Comparison of ENCODE assay signal across 24 cellular contexts in the genomic region with DNA sequence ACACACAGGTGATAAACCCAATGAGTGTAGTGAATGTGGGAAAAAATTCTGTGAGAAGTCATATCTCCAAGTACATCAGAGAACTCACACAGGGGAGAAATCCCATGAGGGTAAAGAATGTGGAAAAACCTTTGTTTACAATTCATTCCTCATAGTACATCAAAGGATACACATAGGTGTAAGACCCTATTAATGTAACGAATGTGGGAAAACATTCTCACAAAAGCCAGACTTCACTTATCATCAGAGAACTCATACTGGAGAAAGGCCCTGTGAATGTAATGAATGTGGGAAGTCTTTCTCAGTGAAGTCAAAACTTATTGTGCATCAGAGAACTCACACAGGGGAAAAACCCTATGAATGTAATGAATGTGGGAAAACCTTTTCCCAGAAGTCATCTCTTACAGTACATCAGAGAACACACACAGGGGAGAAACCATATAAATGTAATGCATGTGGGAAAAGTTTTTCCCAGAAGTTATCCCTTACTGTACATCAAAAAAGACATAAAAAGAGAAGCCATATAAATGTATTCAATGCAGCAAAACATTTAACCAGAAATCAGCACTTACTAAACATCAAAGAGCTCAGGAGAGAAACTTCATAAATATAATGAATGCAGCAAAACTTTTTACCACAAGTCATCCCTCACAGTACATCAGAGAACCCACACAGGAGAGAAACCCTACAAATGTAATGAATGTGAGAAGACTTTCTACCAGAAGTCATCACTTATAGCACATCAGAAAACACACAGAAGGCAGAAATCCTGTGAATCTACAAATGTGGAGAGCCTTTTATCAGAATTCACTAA. TPM values are rescaled to one million over a fixed set of nuclear protein-coding genes. Genes with fewer than 3 reads are reported as not detected.
DNase-seq lines count a peak whose midpoint lies in the region; ATAC-seq, FAIRE-seq and TF ChIP-seq lines count a peak whose summit lies in the region.
"Had no signal": no experiment of that assay in that cellular context is flagged by ENCODE, and none has a peak within 500 bp of the region (broad histone marks: within the 10 kb centered on the region; RNA-seq: fewer than 3 reads in every experiment).

No MANE protein-coding gene starts in this region.

- no peaks in the 10 kb centered on the region for H3K27me3 ChIP-seq in mesenchymal stem cell (ENCODE audit: control insufficient read depth in 1 of 2, insufficient read depth in 1 of 2, low read length in 2 of 2)
- no peaks in the 10 kb centered on the region for H3K27me3 ChIP-seq in GM23338 (ENCODE audit: insufficient read depth)
- H3K27me3 ChIP-seq: BLaER1 had no signal

- 0% methylated on average over 1 of the region's 1 CpG for WGBS in A549 (ENCODE audit: missing lambda C conversion rate)
- WGBS in mesenchymal stem cell = no CpG with 5 or more reads among the region's 1 CpG

- no peak for TF ChIP-seq EP300 in A549 (IDR thresholded peaks at IDR 0.05)

- no peaks in the 10 kb centered on the region for H3K79me2 ChIP-seq in GM23338 (replicated peaks; ENCODE audit: insufficient read depth)

- no peak overlapping the region for H3K4me3 ChIP-seq in A549
- H3K4me3 ChIP-seq in HEK293 (ENCODE audit: low read depth, low read length) = no peak overlapping the region
- H3K4me3 ChIP-seq in astrocyte of the spinal cord (ENCODE audit: low read depth, low read length) = no peak overlapping the region
- peak overlapping the region in 1 of 2 experiments; percentile 31 for H3K4me3 ChIP-seq in mesenchymal stem cell (ENCODE audit: insufficient read depth in 1 of 2, low read depth in 1 of 2, low read length in 2 of 2)
- no peak overlapping the region for H3K4me3 ChIP-seq in GM23338
- H3K4me3 ChIP-seq: BLaER1 had no signal

- no peak overlapping the region for H3K4me3 Mint-ChIP-seq in GM23338
- H3K4me3 Mint-ChIP-seq: CD4-positive, alpha-beta T cell; T-cell had no signal

- H3K9me3 Mint-ChIP-seq in GM23338 = peaks cover 91% of the 10 kb centered on the region

- no peak overlapping the region for H2BK120ac ChIP-seq in mesenchymal stem cell (ENCODE audit: low read depth, low read length)

- no peak overlapping the region for H3K18ac ChIP-seq in mesenchymal stem cell (ENCODE audit: low read depth in 1 of 2, low read length in 2 of 2)

- peaks cover 63% of the 10 kb centered on the region for H3K9me3 ChIP-seq in A549
- H3K9me3 ChIP-seq in HEK293 (ENCODE audit: control insufficient read depth, insufficient read depth, low read depth, low read length) = no peaks in the 10 kb centered on the region
- peaks cover 71% of the 10 kb centered on the region for H3K9me3 ChIP-seq in mesenchymal stem cell (ENCODE audit: control insufficient read depth, low read length)

- in situ Hi-C loops in astrocyte of the spinal cord (cut with HindIII; ENCODE audit: low sequenced_read_pairs) = no loop called here

- no peak overlapping the region for H3K27ac ChIP-seq in A549
- no peak overlapping the region for H3K27ac ChIP-seq in HEK293 (ENCODE audit: extremely low read depth, low read depth, low read length)
- no peak overlapping the region for H3K27ac ChIP-seq in mesenchymal stem cell (ENCODE audit: low read length, poor library complexity, severe bottlenecking)
- H3K27ac ChIP-seq in GM23338 (ENCODE audit: low read depth) = no peak overlapping the region
- H3K27ac ChIP-seq: BLaER1 had no signal

- no peak overlapping the region for H4K8ac ChIP-seq in mesenchymal stem cell (ENCODE audit: low read length)

- no peak overlapping the region for H3K4ac ChIP-seq in mesenchymal stem cell (ENCODE audit: low read depth in 1 of 2, low read length in 2 of 2)

- H3K4me1 ChIP-seq in A549 (no peaks in the 10 kb centered on the region), HEK293 (ENCODE audit: control insufficient read depth, insufficient read depth, low read length) (no peaks in the 10 kb centered on the region), mesenchymal stem cell (ENCODE audit: control insufficient read depth, insufficient read depth, low read depth, low read length) (no peaks in the 10 kb centered on the region), GM23338 (ENCODE audit: insufficient read depth) (no peaks in the 10 kb centered on the region)
- H3K4me1 ChIP-seq: BLaER1 had no signal

- H4K20me1 ChIP-seq in GM23338 (replicated peaks; ENCODE audit: insufficient read depth) = no peaks in the 10 kb centered on the region
- H4K20me1 ChIP-seq: BLaER1 had no signal

- H2BK15ac ChIP-seq in mesenchymal stem cell (ENCODE audit: low read depth, poor library complexity, severe bottlenecking) = no peak overlapping the region

- H3K4me2 ChIP-seq in A549 (no peak overlapping the region), mesenchymal stem cell (ENCODE audit: low read length, poor library complexity, severe bottlenecking) (no peak overlapping the region), GM23338 (no peak overlapping the region)
- H3K4me2 ChIP-seq: BLaER1 had no signal

- no peak overlapping the region for H2BK5ac ChIP-seq in mesenchymal stem cell (ENCODE audit: low read depth, low read length, poor library complexity, severe bottlenecking)

- no peak for TF ChIP-seq RAD21 in A549 (conservative IDR thresholded peaks at IDR 0.05 in 1 of 2, IDR thresholded peaks at IDR 0.05 in 1 of 2)

- no peak overlapping the region for H3K23ac ChIP-seq in mesenchymal stem cell (ENCODE audit: low read length in 2 of 2)

- H3K79me1 ChIP-seq in mesenchymal stem cell (replicated peaks; ENCODE audit: low read length, poor library complexity, severe bottlenecking) = no peaks in the 10 kb centered on the region

- no peak overlapping the region for H2BK12ac ChIP-seq in mesenchymal stem cell (ENCODE audit: low read length in 2 of 2)

- FAIRE-seq in A549 (lab: Jason Lieb, UNC) = no peak

- POLR2A ChIA-PET in A549 (lab: Yijun Ruan, JAX) (no interaction called here), HEK293 (lab: Yijun Ruan, JAX) (no interaction called here)

- H3K4me1 Mint-ChIP-seq in GM23338 = no peaks in the 10 kb centered on the region
- H3K4me1 Mint-ChIP-seq: T-cell had no signal

- H3K36me3 ChIP-seq in HEK293 (ENCODE audit: control insufficient read depth in 2 of 2, insufficient read depth in 1 of 2, low read length in 2 of 2) (no peaks in the 10 kb centered on the region), mesenchymal stem cell (ENCODE audit: control insufficient read depth in 1 of 2, insufficient read depth in 2 of 2, low read depth in 1 of 2, low read length in 2 of 2) (no peaks in the 10 kb centered on the region), GM23338 (ENCODE audit: insufficient read depth) (no peaks in the 10 kb centered on the region; the same call in 1 of the 2 replicates)
- H3K36me3 ChIP-seq: BLaER1 had no signal

- no peak overlapping the region for H3K27ac Mint-ChIP-seq in GM23338
- H3K27ac Mint-ChIP-seq: CD4-positive, alpha-beta T cell; T-cell had no signal

- H2AFZ ChIP-seq in mesenchymal stem cell (ENCODE audit: low read depth, low read length) (no peak overlapping the region), GM23338 (no peak overlapping the region)

- no peak overlapping the region for H3K9ac ChIP-seq in mesenchymal stem cell (ENCODE audit: low read length)
- H3K9ac ChIP-seq: BLaER1 had no signal

- peaks cover 16% of the 10 kb centered on the region; the same call in 2 of the 3 replicates for H3K36me3 Mint-ChIP-seq in GM23338 (ENCODE audit: low read depth)

- no peaks in the 10 kb centered on the region for H3K27me3 Mint-ChIP-seq in GM23338 (ENCODE audit: insufficient read depth, low read depth, poor library complexity)
- H3K27me3 Mint-ChIP-seq: CD4-positive, alpha-beta T cell had no signal

- ATAC-seq in A549 (no peak), GM23338 (no peak), HG03378 (IDR thresholded peaks at IDR 0.05; ENCODE audit: unreplicated experiment) (no peak), HG03108 (IDR thresholded peaks at IDR 0.05; ENCODE audit: unreplicated experiment) (no peak)
- ATAC-seq: Panc1, T-cell had no signal

- no peak overlapping the region for H3K14ac ChIP-seq in mesenchymal stem cell (ENCODE audit: low read length in 2 of 2)

- no peak overlapping the region for H2AK5ac ChIP-seq in mesenchymal stem cell (ENCODE audit: low read length, severe bottlenecking)

- CTCF ChIA-PET in A549 (lab: Yijun Ruan, JAX) (interaction anchor here (1.2 kb wide), 1 partner anchor 22 kb away, joined by 3 read pairs; no protein-coding TSS in a partner anchor), HEK293 (lab: Yijun Ruan, JAX) (no interaction called here)

- H3F3A ChIP-seq in GM23338 (replicated peaks; ENCODE audit: low read depth) = no peaks in the 10 kb centered on the region

- TF ChIP-seq CTCF in A549 (IDR thresholded peaks at IDR 0.05) (no peak), HEK293 (tag by site-specific recombination; IDR thresholded peaks at IDR 0.05) (no peak), astrocyte of the spinal cord (IDR thresholded peaks at IDR 0.05; ENCODE audit: low read depth, low read length) (no peak), GM23338 (conservative IDR thresholded peaks at IDR 0.05; ENCODE audit: low read depth in 2 of 2) (no peak)

- no peak overlapping the region for H4K91ac ChIP-seq in mesenchymal stem cell (ENCODE audit: low read length)

- DNase-seq in A549 (ENCODE audit: low read depth in 1 of 2, low spot score in 1 of 2) (peak in 1 of 2 experiments; percentile 6), astrocyte of the spinal cord (ENCODE audit: low read depth, low spot score) (peak; percentile 6), mesenchymal stem cell (peak; percentile 4), GM23338 (ENCODE audit: low spot score) (no peak)
- DNase-seq: ACHN; CD4-positive, alpha-beta T cell; COR-L47; EL; GF-D8; H7; KG1; NCI-H1105; NCI-H146; NCI-H2029; NCI-H345; NCI-H524; NCI-H774; NK-92 treated with Interleukin-12 subunit alpha and Interleukin-12 subunit beta, amount 100 ng/mL, for 24 hours; T-cell had no signal

- TF ChIP-seq POLR2A in A549 (IDR thresholded peaks at IDR 0.05; ENCODE audit: low read length) = no peak

- H3K9me2 ChIP-seq in GM23338 (ENCODE audit: insufficient read depth) = no peaks in the 10 kb centered on the region

TF ChIP-seq in A549, 52 proteins besides CTCF, POLR2A, EP300 and RAD21 (continues in another document):
- no peak for TF ChIP-seq RFX5 (IDR thresholded peaks at IDR 0.05)
- TF ChIP-seq SMC3 (IDR thresholded peaks at IDR 0.05) = no peak

TF ChIP-seq in GM23338, 12 proteins besides CTCF, POLR2A, EP300 and RAD21 (continues in another document):
- TF ChIP-seq EZH2phosphoT487 (IDR thresholded peaks at IDR 0.05; ENCODE audit: unreplicated experiment) (no peak), NANOG (IDR thresholded peaks at IDR 0.05; ENCODE audit: borderline replicate concordance) (no peak), POLR2AphosphoS5 (IDR thresholded peaks at IDR 0.05; ENCODE audit: low read depth) (no peak)

RNA-seq across cellular contexts. Expression of a gene that starts 49.8 kb away (rescaled TPM):
- 4.7 and 6.0 TPM in 2 replicates for polyA plus RNA-seq in A549 (2011; rRNA removed)
- polyA plus RNA-seq in A549 (2012; cell fraction: cytosol; rRNA removed) = 1.3 and 1.7 TPM in 2 replicates
- polyA plus RNA-seq in A549 (2012; cell fraction: nucleus; rRNA removed) = 1.5 and 3.4 TPM in 2 replicates
- polyA plus RNA-seq in A549 (2017; fragmentation: RNase III; extraction: RNeasy Plus Mini Kit Qiagen cat#74134 plus additional on column Dnase treatment) = 3.2 to 4.1 TPM (median 3.4 TPM) in 3 replicates
- 5.9 and 8.1 TPM in 2 replicates for polyA minus RNA-seq in A549 (2011; rRNA and poly(A)+ RNA removed)
- polyA plus RNA-seq in mesenchymal stem cell (2013, experiment 1 of 2) = 1.3 TPM
- 1.3 TPM for polyA plus RNA-seq in mesenchymal stem cell (2013, experiment 2 of 2)
- total RNA-seq in GM23338 (2014; rRNA removed; shearing (Covaris generic)) = 11.3 and 13.8 TPM in 2 replicates
- polyA plus RNA-seq in GM23338 (2016; fragmentation: Nextera tagmentation; extraction: Ambion mirVana) = 5.4 and 6.7 TPM in 2 replicates
